Comparison of ENCODE assay signal across 17 cellular contexts in genomic region chr18:3340682-3341097, GRCh38.
A peak's percentile ranks its signal among the peaks of the same experiment; 100 is the strongest.
DNase-seq lines count a peak whose midpoint lies in the region; ATAC-seq, FAIRE-seq and TF ChIP-seq lines count a peak whose summit lies in the region.
"Had no signal": no experiment of that assay in that cellular context is flagged by ENCODE, and none has a peak within 500 bp of the region (broad histone marks: within the 10 kb centered on the region; RNA-seq: fewer than 3 reads in every experiment).

No MANE protein-coding gene starts in this region.

- no peak for FAIRE-seq in small intestine (lab: Jason Lieb, UNC)
- no peak for FAIRE-seq in GM19239 (lab: Jason Lieb, UNC)

- no peaks in the 10 kb centered on the region for H3K4me1 ChIP-seq in small intestine (ENCODE audit: control insufficient read depth in 2 of 2, insufficient read depth in 1 of 2, low read depth in 1 of 2, low read length in 1 of 2)
- no peaks in the 10 kb centered on the region for H3K4me1 ChIP-seq in heart left ventricle
- H3K4me1 ChIP-seq in aorta (ENCODE audit: control insufficient read depth in 1 of 2, insufficient read depth in 2 of 2, low read length in 2 of 2) = no peaks in the 10 kb centered on the region

- DNase-seq in NCI-H748 (lab: John Stamatoyannopoulos, UW; ENCODE audit: unreplicated experiment) (peak; percentile 32), NCI-H748 treated with DMSO at 0.1 percent for 48 hours (lab: John Stamatoyannopoulos, UW) (no peak), NCI-H2029 treated with DMSO at 0.1 percent for 48 hours (lab: John Stamatoyannopoulos, UW) (peak; percentile 15), fibroblast of mammary gland (ENCODE audit: low read depth) (peak; percentile 35), small intestine (peak; percentile 13), heart left ventricle (no peak), aorta (no peak), GM19239 (ENCODE audit: insufficient read length, low spot score) (no peak)
- DNase-seq: activated CD4-positive, alpha-beta memory T cell treated with anti-CD3 and anti-CD28 coated beads, Interleukin-2, amount 10 ng/mL, durations not matched to agents 7 days and 5 days; Calu3; NCI-H1048; NCI-H446; occipital lobe; stimulated activated CD8-positive, alpha-beta memory T cell treated with anti-CD3 and anti-CD28 coated beads, Interleukin-4, amount 100 ng/mL, for 48 hours; upper lobe of right lung had no signal

- no peak for TF ChIP-seq POLR2A in heart left ventricle (IDR thresholded peaks at IDR 0.05)

- intact Hi-C loops in heart left ventricle (cut with DNase I) = no loop called here
- intact Hi-C loops in aorta (cut with DNase I) = no loop called here

- H3K36me3 ChIP-seq in small intestine (ENCODE audit: control insufficient read depth in 2 of 2, insufficient read depth in 2 of 2, low read length in 2 of 2) = no peaks in the 10 kb centered on the region
- no peaks in the 10 kb centered on the region for H3K36me3 ChIP-seq in heart left ventricle
- H3K36me3 ChIP-seq in aorta (ENCODE audit: control insufficient read depth in 1 of 2, insufficient read depth in 2 of 2, low read length in 1 of 2) = no peaks in the 10 kb centered on the region
- H3K36me3 ChIP-seq: upper lobe of right lung had no signal

- no peak for TF ChIP-seq CTCF in fibroblast of mammary gland (conservative IDR thresholded peaks at IDR 0.05; ENCODE audit: control insufficient read depth, insufficient read depth, low read depth, low read length)
- TF ChIP-seq CTCF in heart left ventricle (IDR thresholded peaks at IDR 0.05) = no peak

- WGBS in small intestine, 3 donors = 69 to 77% (median 76%) methylated on average over 2 of the region's 2 CpGs
- WGBS in heart left ventricle, 4 donors = 56 to 63% (median 63%) methylated on average over 2 of the region's 2 CpGs
- WGBS in aorta, 2 donors = 86 to 91% methylated on average over 2 of the region's 2 CpGs

- no peak overlapping the region for H3K4me3 ChIP-seq in fibroblast of mammary gland (ENCODE audit: control insufficient read depth, low read depth, low read length)
- no peak overlapping the region for H3K4me3 ChIP-seq in small intestine (ENCODE audit: low read depth in 1 of 2, low read length in 2 of 2)
- no peak overlapping the region for H3K4me3 ChIP-seq in heart left ventricle
- H3K4me3 ChIP-seq in aorta (ENCODE audit: low read length in 2 of 2) = no peak overlapping the region
- H3K4me3 ChIP-seq: lung, upper lobe of right lung had no signal

- ATAC-seq in heart left ventricle (no peak), aorta (ENCODE audit: low FRiP score) (no peak)

- H3K9me3 ChIP-seq in small intestine (ENCODE audit: control insufficient read depth, low read depth) (no peaks in the 10 kb centered on the region), heart left ventricle (peaks cover 0 to 4% (median 0%) of the 10 kb centered on the region in 12 donors), aorta (ENCODE audit: control insufficient read depth, low read length) (no peaks in the 10 kb centered on the region)
- H3K9me3 ChIP-seq: upper lobe of right lung had no signal

- H3K27me3 ChIP-seq in small intestine (ENCODE audit: control insufficient read depth in 2 of 2, insufficient read depth in 2 of 2, low read length in 2 of 2) (no peaks in the 10 kb centered on the region), heart left ventricle (no peaks in the 10 kb centered on the region), aorta (ENCODE audit: control insufficient read depth in 1 of 2, insufficient read depth in 2 of 2, low read length in 1 of 2) (no peaks in the 10 kb centered on the region)
- H3K27me3 ChIP-seq: upper lobe of right lung had no signal

- no peak overlapping the region for H3K27ac ChIP-seq in small intestine (ENCODE audit: low read depth in 1 of 2, low read length in 1 of 2)
- H3K27ac ChIP-seq in heart left ventricle = no peak overlapping the region
- no peak overlapping the region for H3K27ac ChIP-seq in aorta (ENCODE audit: low read depth in 1 of 2, low read length in 2 of 2)
- H3K27ac ChIP-seq: HL-60, upper lobe of right lung had no signal

Comparison
In these comparisons a context has a peak if more than half of its experiments do, and no peak if none do; other contexts are left out.
1. DNase-seq: peak in NCI-H748 (single experiment), NCI-H2029 treated with DMSO at 0.1 percent for 48 hours (single experiment), fibroblast of mammary gland (single experiment) and small intestine (single experiment); none in NCI-H748 treated with DMSO at 0.1 percent for 48 hours (single experiment), heart left ventricle (0 of 5), aorta (0 of 2) and GM19239 (single experiment).